In genomic region chr20:37413023-37413334, GRCh38 we compare ENCODE assay signal across 18 cellular contexts.
DNase-seq lines count a peak whose midpoint lies in the region; ATAC-seq, FAIRE-seq and TF ChIP-seq lines count a peak whose summit lies in the region.
"Had no signal": no experiment of that assay in that cellular context is flagged by ENCODE, and none has a peak within 500 bp of the region (broad histone marks: within the 10 kb centered on the region; RNA-seq: fewer than 3 reads in every experiment).

No MANE protein-coding gene starts in this region.

- H4K20me1 ChIP-seq in neural progenitor cell (ENCODE audit: low read depth) = no peaks in the 10 kb centered on the region

- no peaks in the 10 kb centered on the region for H3K9me3 Mint-ChIP-seq in neural progenitor cell
- no peaks in the 10 kb centered on the region for H3K9me3 Mint-ChIP-seq in activated naive CD4-positive, alpha-beta T cell treated with anti-CD3 and anti-CD28 coated beads for 36 hours
- H3K9me3 Mint-ChIP-seq in CD4-positive, alpha-beta T cell = no peaks in the 10 kb centered on the region
- H3K9me3 Mint-ChIP-seq: CD4-positive, alpha-beta memory T cell had no signal

- H3K4me2 ChIP-seq in neural progenitor cell = peak overlapping the region; percentile 40

- no peaks in the 10 kb centered on the region for H3K36me3 Mint-ChIP-seq in neural progenitor cell
- H3K36me3 Mint-ChIP-seq in activated naive CD4-positive, alpha-beta T cell treated with anti-CD3 and anti-CD28 coated beads for 36 hours (ENCODE audit: low read depth) = no peaks in the 10 kb centered on the region
- no peaks in the 10 kb centered on the region for H3K36me3 Mint-ChIP-seq in CD4-positive, alpha-beta T cell (ENCODE audit: low read depth)
- H3K36me3 Mint-ChIP-seq: CD4-positive, alpha-beta memory T cell had no signal

- FAIRE-seq in GM12892 (lab: Jason Lieb, UNC) = peak; percentile 27
- FAIRE-seq: K562 had no signal

- H3K27me3 ChIP-seq in neural progenitor cell = peaks cover 14% of the 10 kb centered on the region
- no peaks in the 10 kb centered on the region for H3K27me3 ChIP-seq in CD4-positive, alpha-beta T cell (ENCODE audit: control insufficient read depth, insufficient read depth, low read length)

- no peak for TF ChIP-seq POLR2A in GM12892 (IDR thresholded peaks at IDR 0.05; ENCODE audit: low read depth, low read length)

- no peak overlapping the region for H3K9ac ChIP-seq in neural progenitor cell

- peaks cover 4% of the 10 kb centered on the region for H3K27me3 Mint-ChIP-seq in neural progenitor cell (ENCODE audit: insufficient read depth, low read depth)
- peaks cover 9% of the 10 kb centered on the region for H3K27me3 Mint-ChIP-seq in activated naive CD4-positive, alpha-beta T cell treated with anti-CD3 and anti-CD28 coated beads for 36 hours (ENCODE audit: low read depth)
- peaks cover 25% of the 10 kb centered on the region for H3K27me3 Mint-ChIP-seq in CD4-positive, alpha-beta T cell

- no peak overlapping the region for H3K4me3 ChIP-seq in neural progenitor cell
- H3K4me3 ChIP-seq: K562, SK-N-MC had no signal

- H3K27ac Mint-ChIP-seq in neural progenitor cell = no peak overlapping the region
- no peak overlapping the region for H3K27ac Mint-ChIP-seq in activated naive CD4-positive, alpha-beta T cell treated with anti-CD3 and anti-CD28 coated beads for 36 hours
- no peak overlapping the region for H3K27ac Mint-ChIP-seq in CD4-positive, alpha-beta T cell

- peaks cover 29% of the 10 kb centered on the region for H3K4me1 Mint-ChIP-seq in neural progenitor cell
- H3K4me1 Mint-ChIP-seq in activated naive CD4-positive, alpha-beta T cell treated with anti-CD3 and anti-CD28 coated beads for 36 hours (ENCODE audit: low read depth) = peaks cover 2% of the 10 kb centered on the region
- peaks cover 10% of the 10 kb centered on the region for H3K4me1 Mint-ChIP-seq in CD4-positive, alpha-beta T cell (ENCODE audit: low read depth)

- intact Hi-C loops in activated naive CD4-positive, alpha-beta T cell treated with anti-CD3 and anti-CD28 coated beads for 36 hours (cut with micrococcal nuclease) = no loop called here
- intact Hi-C loops in CD4-positive, alpha-beta T cell (cut with DNase I, micrococcal nuclease) = no loop called here

- peak overlapping the region; percentile 69 for H3K27ac ChIP-seq in caudate nucleus (ENCODE audit: low read depth, low read length)
- no peak overlapping the region for H3K27ac ChIP-seq in neural progenitor cell
- H3K27ac ChIP-seq in CD4-positive, alpha-beta T cell (ENCODE audit: low read depth, low read length) = no peak overlapping the region
- H3K27ac ChIP-seq: 22Rv1, SK-N-MC had no signal

- no peak for TF ChIP-seq CTCF in neural progenitor cell (IDR thresholded peaks at IDR 0.05)
- no peak for TF ChIP-seq CTCF in CD4-positive, alpha-beta T cell (IDR thresholded peaks at IDR 0.05)

- no peak for ATAC-seq in GM18873 (IDR thresholded peaks at IDR 0.05; ENCODE audit: low FRiP score, unreplicated experiment)
- no peak for ATAC-seq in CD4-positive, alpha-beta T cell (ENCODE audit: poor library complexity)
- ATAC-seq: HCT116, K562 had no signal

- POLR2A ChIA-PET in CD4-positive, alpha-beta T cell (lab: Charles Lee) = no interaction called here

- H2AFZ ChIP-seq in neural progenitor cell (replicated peaks) = no peak overlapping the region

- no peaks in the 10 kb centered on the region for H3K79me2 ChIP-seq in neural progenitor cell (ENCODE audit: low read depth)

- peak; percentile 77 for DNase-seq in DMS53 (lab: John Stamatoyannopoulos, UW)
- DNase-seq in DMS53 treated with DMSO at 0.1 percent for 48 hours (lab: John Stamatoyannopoulos, UW; ENCODE audit: unreplicated experiment) = no peak
- DNase-seq in GM12892 (ENCODE audit: insufficient read length) = no peak
- peak in 1 of 61 donors; percentile 9 for DNase-seq in caudate nucleus (lab: John Stamatoyannopoulos, UW)
- no peak for DNase-seq in neural progenitor cell (ENCODE audit: low spot score)
- DNase-seq in activated naive CD4-positive, alpha-beta T cell treated with anti-CD3 and anti-CD28 coated beads for 36 hours = no peak
- DNase-seq in CD4-positive, alpha-beta T cell = no peak
- DNase-seq: Calu3; NCI-H2081 treated with DMSO at 0.1 percent for 48 hours; NCI-H510A; NCI-H748 treated with DMSO at 0.1 percent for 48 hours; NK-92 treated with Interleukin-12 subunit alpha and Interleukin-12 subunit beta, amount 100 ng/mL, for 24 hours had no signal

- H3F3A ChIP-seq in neural progenitor cell (ENCODE audit: low read depth) = peaks cover 57% of the 10 kb centered on the region

- H3K36me3 ChIP-seq in neural progenitor cell = no peaks in the 10 kb centered on the region

- H3K4me3 Mint-ChIP-seq in neural progenitor cell = no peak overlapping the region
- H3K4me3 Mint-ChIP-seq in activated naive CD4-positive, alpha-beta T cell treated with anti-CD3 and anti-CD28 coated beads for 36 hours = no peak overlapping the region
- no peak overlapping the region for H3K4me3 Mint-ChIP-seq in CD4-positive, alpha-beta T cell

- no peaks in the 10 kb centered on the region for H3K9me3 ChIP-seq in neural progenitor cell (ENCODE audit: low read depth)
- no peaks in the 10 kb centered on the region for H3K9me3 ChIP-seq in CD4-positive, alpha-beta T cell (ENCODE audit: control insufficient read depth, low read length)

- H3K4me1 ChIP-seq in neural progenitor cell = peaks cover 53% of the 10 kb centered on the region

- CTCF ChIA-PET in activated naive CD4-positive, alpha-beta T cell treated with anti-CD3 and anti-CD28 coated beads for 36 hours (lab: Charles Lee) = interaction anchor here (0.5 to 1.2 kb wide), 2 partner anchors 164 to 172 kb away, joined by 3 to 5 read pairs; no protein-coding TSS in a partner anchor
- CTCF ChIA-PET in CD4-positive, alpha-beta T cell (lab: Charles Lee) = no interaction called here
